ENCODE assay signal across 21 cellular contexts in the genomic region with DNA sequence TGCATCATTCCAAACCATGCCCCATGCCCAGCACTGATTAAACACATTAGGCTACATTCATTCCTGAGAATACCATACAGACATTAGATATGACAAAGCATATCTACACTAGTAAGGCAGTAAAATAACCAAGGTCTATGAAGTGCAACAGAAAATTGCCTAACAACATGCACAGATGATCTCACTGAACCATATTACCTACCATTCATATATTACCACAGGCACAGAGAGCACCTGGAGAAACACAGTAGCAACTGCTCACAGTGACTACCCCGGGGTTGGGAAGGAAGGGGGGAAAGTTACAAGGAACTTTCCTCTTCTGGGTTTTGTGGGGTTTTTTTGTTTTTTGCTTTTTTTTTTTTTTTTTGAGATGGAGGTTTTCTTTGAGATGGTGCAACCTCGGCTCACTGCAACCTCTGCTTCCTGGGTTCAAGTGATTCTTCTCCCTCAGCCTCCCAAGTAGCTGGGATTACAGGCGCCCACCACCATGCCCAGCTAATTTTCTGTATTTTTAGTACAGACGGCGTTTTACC.
A peak's percentile ranks its signal among the peaks of the same experiment; 100 is the strongest.
DNase-seq lines count a peak whose midpoint lies in the region; ATAC-seq and TF ChIP-seq lines count a peak whose summit lies in the region.
"Had no signal": no experiment of that assay in that cellular context is flagged by ENCODE, and none has a peak within 500 bp of the region (broad histone marks: within the 10 kb centered on the region; RNA-seq: fewer than 3 reads in every experiment).

No MANE protein-coding gene starts in this region.

- H3K79me2 ChIP-seq in OCI-LY3 (ENCODE audit: low read length): no peaks in the 10 kb centered on the region

- H3K4me3 ChIP-seq in OCI-LY3 (ENCODE audit: low read length) (peak overlapping the region; percentile 44), left ventricle myocardium inferior (no peak overlapping the region)
- H3K4me3 ChIP-seq: PC-9, SJCRH30 had no signal

- no peak for DNase-seq in stimulated activated naive B cell treated with anti-CD40 and anti-IgM and Interleukin-4, amounts not matched to agents 10 μg/mL and 1 μg/mL and 100 μg/mL, for 72 hours
- DNase-seq in HEK293T (ENCODE audit: extremely low spot score): no peak
- no peak for DNase-seq in AG08395 (ENCODE audit: low spot score)
- DNase-seq in left ventricle myocardium inferior: no peak
- DNase-seq: COR-L47; DMS 273 treated with DMSO at 0.1 percent for 48 hours; GDM1; GOT3; NCI-H1105 treated with DMSO at 0.1 percent for 48 hours; NCI-H1694 treated with DMSO at 0.1 percent for 48 hours; NCI-H510A; NCI-H748 treated with DMSO at 0.1 percent for 48 hours; NK-92 treated with Interleukin-12 subunit alpha and Interleukin-12 subunit beta, amount 100 ng/mL, for 24 hours; PC-9; SJCRH30 had no signal

- H3K27me3 ChIP-seq in OCI-LY3 (ENCODE audit: low read depth, low read length) (no peaks in the 10 kb centered on the region), left ventricle myocardium inferior (ENCODE audit: low read depth) (no peaks in the 10 kb centered on the region)

- H3K4me3 Mint-ChIP-seq in stimulated activated naive B cell treated with anti-CD40 and anti-IgM and Interleukin-4, amounts not matched to agents 10 μg/mL and 1 μg/mL and 100 μg/mL, for 72 hours: peak overlapping the region in 1 of 2 donors; percentile 3
- H3K4me3 Mint-ChIP-seq: T-helper 1 cell treated with Interleukin-12 subunit alpha and Interleukin-12 subunit beta and Interleukin-4 antibody, amounts not matched to agents 30 μg/mL and 1 μg/mL, for 36 hours had no signal

- peak overlapping the region; percentile 19; the same call in 1 of the 2 replicates for H2AFZ ChIP-seq in OCI-LY3 (ENCODE audit: low read depth, low read length)
- H2AFZ ChIP-seq: PC-9 had no signal

- intact Hi-C loops in left ventricle myocardium inferior (cut with micrococcal nuclease): no loop called here

- peak overlapping the region; percentile 70 for H3K9ac ChIP-seq in OCI-LY3 (ENCODE audit: low read length)

- ATAC-seq in GM18907 (IDR thresholded peaks at IDR 0.05; ENCODE audit: unreplicated experiment) (peak; percentile 45), GM21737 (IDR thresholded peaks at IDR 0.05; ENCODE audit: unreplicated experiment) (peak; percentile 20), HG03460 (IDR thresholded peaks at IDR 0.05; ENCODE audit: unreplicated experiment) (no peak)
- peak; percentile 61 to 64 for ATAC-seq in stimulated activated naive B cell treated with anti-CD40 and anti-IgM and Interleukin-4, amounts not matched to agents 10 μg/mL and 1 μg/mL and 100 μg/mL, for 72 hours (replicated peaks)
- ATAC-seq: HCT116 had no signal

- CTCF ChIA-PET in HEK293T (lab: Yijun Ruan, JAX): no interaction called here

- H4K20me1 ChIP-seq in OCI-LY3 (ENCODE audit: insufficient read depth, low read length): no peaks in the 10 kb centered on the region

- H3K27me3 Mint-ChIP-seq in stimulated activated naive B cell treated with anti-CD40 and anti-IgM and Interleukin-4, amounts not matched to agents 10 μg/mL and 1 μg/mL and 100 μg/mL, for 72 hours: peaks cover 0 to 12% of the 10 kb centered on the region in 2 donors

- H3K36me3 ChIP-seq in OCI-LY3 (replicated peaks; ENCODE audit: low read depth, low read length) (no peaks in the 10 kb centered on the region), left ventricle myocardium inferior (no peaks in the 10 kb centered on the region)
- H3K36me3 ChIP-seq: SJCRH30 had no signal

- H3K27ac ChIP-seq in OCI-LY3 (ENCODE audit: low read length) (peak overlapping the region; percentile 92), left ventricle myocardium inferior (replicated peaks) (no peak overlapping the region)
- H3K27ac ChIP-seq: PC-9, SJCRH30 had no signal

- H3K4me1 ChIP-seq in OCI-LY3 (ENCODE audit: low read length): peaks cover 50% of the 10 kb centered on the region
- no peaks in the 10 kb centered on the region for H3K4me1 ChIP-seq in left ventricle myocardium inferior
- H3K4me1 ChIP-seq: SJCRH30 had no signal

- H3K36me3 Mint-ChIP-seq in stimulated activated naive B cell treated with anti-CD40 and anti-IgM and Interleukin-4, amounts not matched to agents 10 μg/mL and 1 μg/mL and 100 μg/mL, for 72 hours: no peaks in the 10 kb centered on the region

- H3K27ac Mint-ChIP-seq in stimulated activated naive B cell treated with anti-CD40 and anti-IgM and Interleukin-4, amounts not matched to agents 10 μg/mL and 1 μg/mL and 100 μg/mL, for 72 hours: no peak overlapping the region
- H3K27ac Mint-ChIP-seq: T-helper 1 cell treated with Interleukin-12 subunit alpha and Interleukin-12 subunit beta and Interleukin-4 antibody, amounts not matched to agents 30 μg/mL and 1 μg/mL, for 36 hours had no signal

- POLR2A ChIA-PET in HEK293T (lab: Yijun Ruan, JAX): no interaction called here

- H3K4me1 Mint-ChIP-seq in stimulated activated naive B cell treated with anti-CD40 and anti-IgM and Interleukin-4, amounts not matched to agents 10 μg/mL and 1 μg/mL and 100 μg/mL, for 72 hours: peaks cover 11 to 28% of the 10 kb centered on the region in 2 donors

- no peaks in the 10 kb centered on the region for H3K9me3 ChIP-seq in OCI-LY3 (ENCODE audit: insufficient read depth, low read length)
- H3K9me3 ChIP-seq in left ventricle myocardium inferior (replicated peaks): no peaks in the 10 kb centered on the region
- H3K9me3 ChIP-seq: SJCRH30 had no signal

- TF ChIP-seq CTCF in OCI-LY3 (IDR thresholded peaks at IDR 0.05; ENCODE audit: low read depth, low read length) (no peak), left ventricle myocardium inferior (IDR thresholded peaks at IDR 0.05; ENCODE audit: borderline replicate concordance) (no peak)

- peaks cover 1 to 3% of the 10 kb centered on the region in 2 donors for H3K9me3 Mint-ChIP-seq in stimulated activated naive B cell treated with anti-CD40 and anti-IgM and Interleukin-4, amounts not matched to agents 10 μg/mL and 1 μg/mL and 100 μg/mL, for 72 hours
- H3K9me3 Mint-ChIP-seq: T-helper 1 cell treated with Interleukin-12 subunit alpha and Interleukin-12 subunit beta and Interleukin-4 antibody, amounts not matched to agents 30 μg/mL and 1 μg/mL, for 36 hours had no signal

- peak overlapping the region; percentile 69 for H3K4me2 ChIP-seq in OCI-LY3 (ENCODE audit: low read length)
- H3K4me2 ChIP-seq: PC-9 had no signal

TF ChIP-seq in HEK293T, 16 proteins besides CTCF, POLR2A, EP300 and RAD21:
- TF ChIP-seq BHLHE40 (IDR thresholded peaks at IDR 0.05; ENCODE audit: borderline replicate concordance): no peak
- TF ChIP-seq SUZ12 (IDR thresholded peaks at IDR 0.05): no peak
- TF ChIP-seq FOXK2 (IDR thresholded peaks at IDR 0.05): no peak
- TF ChIP-seq ELF4 (IDR thresholded peaks at IDR 0.05): no peak
- no peak for TF ChIP-seq SP1 (IDR thresholded peaks at IDR 0.05)
